In genomic region chr2:15822151-15823044, GRCh38 we compare ENCODE assay signal across 23 cellular contexts.
DNase-seq lines count a peak whose midpoint lies in the region; ATAC-seq, FAIRE-seq and TF ChIP-seq lines count a peak whose summit lies in the region.
"Had no signal": no experiment of that assay in that cellular context is flagged by ENCODE, and none has a peak within 500 bp of the region (broad histone marks: within the 10 kb centered on the region; RNA-seq: fewer than 3 reads in every experiment).

No MANE protein-coding gene starts in this region.

- H3K27ac ChIP-seq in A549: no peak overlapping the region
- no peak overlapping the region for H3K27ac ChIP-seq in trophoblast cell (ENCODE audit: low read depth, low read length)
- H3K27ac ChIP-seq in ovary: no peak overlapping the region
- H3K27ac ChIP-seq: BLaER1 treated with 17β-estradiol and CSF1 and Interleukin-3, amounts not matched to agents 10 nM and 100 nM; C4-2B had no signal

- CTCF ChIA-PET in A549 (lab: Yijun Ruan, JAX): interaction anchor here (0.7 kb wide), 1 partner anchor 668 kb away, joined by 3 read pairs; no protein-coding TSS in a partner anchor

- H2BK120ac ChIP-seq in trophoblast cell (ENCODE audit: insufficient read depth, low read length, poor library complexity): peak overlapping the region; percentile 75

- ATAC-seq in A549: no peak
- ATAC-seq in GM18873 (IDR thresholded peaks at IDR 0.05; ENCODE audit: low FRiP score, unreplicated experiment): no peak
- no peak for ATAC-seq in GM21723 (IDR thresholded peaks at IDR 0.05; ENCODE audit: unreplicated experiment)
- ATAC-seq: CD8-positive, alpha-beta T cell had no signal

- H3K36me3 ChIP-seq in trophoblast cell (ENCODE audit: control insufficient read depth in 1 of 2, insufficient read depth in 2 of 2, low read length in 2 of 2) (no peaks in the 10 kb centered on the region), ovary (no peaks in the 10 kb centered on the region), HAP-1 (replicated peaks) (no peaks in the 10 kb centered on the region)
- H3K36me3 ChIP-seq: BLaER1 treated with 17β-estradiol and CSF1 and Interleukin-3, amounts not matched to agents 10 nM and 100 nM had no signal

- no peaks in the 10 kb centered on the region for H3K9me3 Mint-ChIP-seq in neural crest cell
- H3K9me3 Mint-ChIP-seq: CD4-positive, alpha-beta T cell; CD8-positive, alpha-beta T cell had no signal

- FAIRE-seq in A549 (lab: Jason Lieb, UNC): peak; percentile 61
- FAIRE-seq: A204.1, D721Med, G401.6, GM12891 had no signal

- H3K27ac Mint-ChIP-seq in neural crest cell (ENCODE audit: unreplicated experiment): peak overlapping the region; percentile 71
- H3K27ac Mint-ChIP-seq: B cell; CD4-positive, alpha-beta T cell; CD8-positive, alpha-beta T cell had no signal

- no peaks in the 10 kb centered on the region for H3K79me2 ChIP-seq in trophoblast cell (ENCODE audit: control insufficient read depth, insufficient read depth, low read length, poor library complexity)

- in situ Hi-C loops in HAP-1 (cut with MboI; ENCODE audit: low sequenced_read_pairs): no loop called here

- H4K8ac ChIP-seq in trophoblast cell (ENCODE audit: low read depth, low read length): no peak overlapping the region

- no peak overlapping the region for H4K12ac ChIP-seq in trophoblast cell (ENCODE audit: low read depth, low read length)

- H2AK5ac ChIP-seq in trophoblast cell (ENCODE audit: low read length): peak overlapping the region; percentile 6

- H2BK12ac ChIP-seq in trophoblast cell (ENCODE audit: low read length): no peak overlapping the region

- H3K36me3 Mint-ChIP-seq in neural crest cell (ENCODE audit: low read depth): no peaks in the 10 kb centered on the region
- H3K36me3 Mint-ChIP-seq: CD8-positive, alpha-beta T cell had no signal

- H3K4me1 Mint-ChIP-seq in neural crest cell: peaks cover 52% of the 10 kb centered on the region
- H3K4me1 Mint-ChIP-seq: B cell had no signal

- TF ChIP-seq EP300 in A549 (IDR thresholded peaks at IDR 0.05): no peak
- TF ChIP-seq EP300 in ovary (IDR thresholded peaks at IDR 0.05): no peak

- H3K27me3 ChIP-seq in trophoblast cell (ENCODE audit: insufficient read depth, low read length) (no peaks in the 10 kb centered on the region), ovary (no peaks in the 10 kb centered on the region), HAP-1 (ENCODE audit: low read depth) (no peaks in the 10 kb centered on the region)
- H3K27me3 ChIP-seq: BLaER1 treated with 17β-estradiol and CSF1 and Interleukin-3, amounts not matched to agents 10 nM and 100 nM had no signal

- no peak overlapping the region for H3K14ac ChIP-seq in trophoblast cell (ENCODE audit: low read length)

- no peak overlapping the region for H2AFZ ChIP-seq in trophoblast cell (ENCODE audit: insufficient read depth, low read length, poor library complexity)

- H3K4ac ChIP-seq in trophoblast cell (ENCODE audit: low read depth, low read length): no peak overlapping the region

- peak overlapping the region; percentile 66 for H4K91ac ChIP-seq in trophoblast cell (ENCODE audit: low read depth, low read length)

- H3K4me3 ChIP-seq in A549: no peak overlapping the region
- no peak overlapping the region for H3K4me3 ChIP-seq in trophoblast cell (ENCODE audit: low read depth, low read length)
- H3K4me3 ChIP-seq in ovary: no peak overlapping the region
- H3K4me3 ChIP-seq in HAP-1: no peak overlapping the region
- H3K4me3 ChIP-seq: BLaER1 treated with 17β-estradiol and CSF1 and Interleukin-3, amounts not matched to agents 10 nM and 100 nM had no signal

- H3K18ac ChIP-seq in trophoblast cell (ENCODE audit: low read length): no peak overlapping the region

- H3K4me1 ChIP-seq in A549 (no peaks in the 10 kb centered on the region), trophoblast cell (ENCODE audit: control insufficient read depth in 1 of 2, insufficient read depth in 2 of 2, low read length in 2 of 2) (peaks cover 25 to 36% of the 10 kb centered on the region in 2 experiments), ovary (ENCODE audit: insufficient read depth) (no peaks in the 10 kb centered on the region), HAP-1 (no peaks in the 10 kb centered on the region)

- no peaks in the 10 kb centered on the region for H3K27me3 Mint-ChIP-seq in neural crest cell (ENCODE audit: low read depth)

- intact Hi-C loops in ovary (cut with DNase I): no loop called here

- TF ChIP-seq RAD21 in A549 (conservative IDR thresholded peaks at IDR 0.05 in 1 of 2, IDR thresholded peaks at IDR 0.05 in 1 of 2): no peak

- 56% methylated on average over 9 of the region's 9 CpGs for WGBS in A549 (ENCODE audit: missing lambda C conversion rate)
- no CpG with 5 or more reads among the region's 9 CpGs for WGBS in trophoblast cell (ENCODE audit: extremely low coverage, insufficient coverage, insufficient read length)
- 95 to 98% (median 96%) methylated on average over 9 of the region's 9 CpGs for WGBS in ovary, 3 donors

- H3K79me1 ChIP-seq in trophoblast cell (ENCODE audit: low read length): peaks cover 24% of the 10 kb centered on the region

- POLR2A ChIA-PET in A549 (lab: Yijun Ruan, JAX): no interaction called here

- H3K4me3 Mint-ChIP-seq in neural crest cell: no peak overlapping the region
- H3K4me3 Mint-ChIP-seq: B cell; CD4-positive, alpha-beta T cell; CD8-positive, alpha-beta T cell had no signal

- no peak overlapping the region for H3K23ac ChIP-seq in trophoblast cell (ENCODE audit: low read length)

- no peak overlapping the region for H3K9ac ChIP-seq in trophoblast cell (ENCODE audit: low read length)
- H3K9ac ChIP-seq: BLaER1 treated with 17β-estradiol and CSF1 and Interleukin-3, amounts not matched to agents 10 nM and 100 nM had no signal

- TF ChIP-seq CTCF in A549 (IDR thresholded peaks at IDR 0.05) (no peak), neural crest cell (conservative IDR thresholded peaks at IDR 0.05) (no peak), ovary (IDR thresholded peaks at IDR 0.05) (no peak)

- H3K4me2 ChIP-seq in A549: no peak overlapping the region
- H3K4me2 ChIP-seq in trophoblast cell (ENCODE audit: low read length): no peak overlapping the region
- H3K4me2 ChIP-seq: BLaER1 treated with 17β-estradiol and CSF1 and Interleukin-3, amounts not matched to agents 10 nM and 100 nM had no signal

- DNase-seq in A549 (ENCODE audit: low read depth in 1 of 2, low spot score in 1 of 2): no peak
- peak; percentile 95 for DNase-seq in SK-N-DZ (ENCODE audit: low spot score)
- DNase-seq in neural crest cell (ENCODE audit: low read depth, low spot score): no peak
- DNase-seq in trophoblast cell: no peak
- no peak for DNase-seq in ovary
- DNase-seq in HAP-1 (ENCODE audit: low spot score in 2 of 2): no peak
- DNase-seq: 8988T; AML-193; Caco-2; Calu3; CD4-positive, alpha-beta T cell; CD8-positive, alpha-beta T cell; DMS79 treated with DMSO at 0.1 percent for 48 hours; GF-D8 had no signal

- no peak for TF ChIP-seq POLR2A in A549 (IDR thresholded peaks at IDR 0.05; ENCODE audit: low read length)
- no peak for TF ChIP-seq POLR2A in ovary (IDR thresholded peaks at IDR 0.05)

- H2BK5ac ChIP-seq in trophoblast cell (ENCODE audit: low read depth, low read length, poor library complexity): no peak overlapping the region

- H3K9me3 ChIP-seq in A549 (no peaks in the 10 kb centered on the region), trophoblast cell (ENCODE audit: insufficient read depth, low read depth, low read length) (no peaks in the 10 kb centered on the region), ovary (no peaks in the 10 kb centered on the region), HAP-1 (no peaks in the 10 kb centered on the region)
- H3K9me3 ChIP-seq: BLaER1 treated with 17β-estradiol and CSF1 and Interleukin-3, amounts not matched to agents 10 nM and 100 nM; Caco-2 had no signal

TF ChIP-seq in A549, 52 proteins besides CTCF, POLR2A, EP300 and RAD21 (continues in another document):
- TF ChIP-seq NR3C1 (IDR thresholded peaks at IDR 0.05) (no peak), ZC3H11A (IDR thresholded peaks at IDR 0.05) (no peak), JUNB (IDR thresholded peaks at IDR 0.05) (no peak), PBX3 (IDR thresholded peaks at IDR 0.05) (no peak), ATOH8 (CRISPR knock-in tag; IDR thresholded peaks at IDR 0.05; ENCODE audit: low read depth) (no peak), EHF (CRISPR knock-in tag; IDR thresholded peaks at IDR 0.05) (no peak), FOSL2 (IDR thresholded peaks at IDR 0.05) (no peak), FOSL2 (CRISPR knock-in tag; IDR thresholded peaks at IDR 0.05) (no peak), SMC3 (IDR thresholded peaks at IDR 0.05) (no peak), MYC (IDR thresholded peaks at IDR 0.05; ENCODE audit: borderline replicate concordance, low read length) (no peak), FOSB (CRISPR knock-in tag; IDR thresholded peaks at IDR 0.05) (no peak), TP53 (CRISPR knock-in tag; IDR thresholded peaks at IDR 0.05) (no peak), JUN (IDR thresholded peaks at IDR 0.05) (no peak), HEYL (CRISPR knock-in tag; IDR thresholded peaks at IDR 0.05) (no peak), BHLHE40 (IDR thresholded peaks at IDR 0.05; ENCODE audit: low read depth, low read length) (no peak), RNF2 (IDR thresholded peaks at IDR 0.05; ENCODE audit: borderline replicate concordance, low read depth) (no peak)
